ENCODE assay signal across 13 cellular contexts in genomic region chr5:167982-168660, GRCh38. TPM values are rescaled to one million over a fixed set of nuclear protein-coding genes. Genes with fewer than 3 reads are reported as not detected.
A peak's percentile ranks its signal among the peaks of the same experiment; 100 is the strongest.
DNase-seq lines count a peak whose midpoint lies in the region; ATAC-seq, FAIRE-seq and TF ChIP-seq lines count a peak whose summit lies in the region.
"Had no signal": no experiment of that assay in that cellular context is flagged by ENCODE, and none has a peak within 500 bp of the region (broad histone marks: within the 10 kb centered on the region; RNA-seq: fewer than 3 reads in every experiment).

No MANE protein-coding gene starts in this region.

- H3K79me2 ChIP-seq in K562 (ENCODE audit: control insufficient read depth, insufficient read depth, low read length) = no peaks in the 10 kb centered on the region
- no peaks in the 10 kb centered on the region for H3K79me2 ChIP-seq in MM.1S (ENCODE audit: low read length)

- no peak for TF ChIP-seq CTCF in HFFc6 (IDR thresholded peaks at IDR 0.05)
- no peak for TF ChIP-seq CTCF in K562 (IDR thresholded peaks at IDR 0.05 in 2 of 3, conservative IDR thresholded peaks at IDR 0.05 in 1 of 3; ENCODE audit: insufficient read depth in 2 of 3, low read depth in 1 of 3, low read length in 3 of 3)
- no peak for TF ChIP-seq CTCF in omental fat pad (IDR thresholded peaks at IDR 0.05)
- TF ChIP-seq CTCF in MM.1S (IDR thresholded peaks at IDR 0.05; ENCODE audit: low read length) = no peak

- H3K36me3 Mint-ChIP-seq in HFFc6 (ENCODE audit: low read depth) = no peaks in the 10 kb centered on the region; the same call in 1 of the 2 replicates
- H3K36me3 Mint-ChIP-seq: activated naive CD8-positive, alpha-beta T cell; naive B cell had no signal

- no peak overlapping the region for H3K27ac ChIP-seq in K562 (ENCODE audit: extremely low read depth, low read depth, low read length)
- no peak overlapping the region for H3K27ac ChIP-seq in MM.1S (ENCODE audit: low read length)
- H3K27ac ChIP-seq: KMS-11 had no signal

- H3K4me3 ChIP-seq in K562 = no peak overlapping the region
- H3K4me3 ChIP-seq in MM.1S (ENCODE audit: low read length) = no peak overlapping the region

- no peaks in the 10 kb centered on the region for H3K9me3 ChIP-seq in K562 (replicated peaks; ENCODE audit: control insufficient read depth, insufficient read depth, low read depth, low read length)
- no peaks in the 10 kb centered on the region for H3K9me3 ChIP-seq in MM.1S (replicated peaks; ENCODE audit: insufficient read depth, low read length)

- H3K9ac ChIP-seq in K562 (ENCODE audit: insufficient read depth in 1 of 2, low read depth in 2 of 2, low read length in 2 of 2) = no peak overlapping the region
- H3K9ac ChIP-seq in MM.1S (ENCODE audit: low read length) = no peak overlapping the region
- H3K9ac ChIP-seq: KMS-11 had no signal

- no peak for TF ChIP-seq EP300 in K562 (IDR thresholded peaks at IDR 0.05; ENCODE audit: low read length)

- no peaks in the 10 kb centered on the region; the same call in none of the 2 replicates for H3K27me3 Mint-ChIP-seq in HFFc6 (ENCODE audit: insufficient read depth)
- H3K27me3 Mint-ChIP-seq: activated naive CD8-positive, alpha-beta T cell; naive B cell had no signal

- peak overlapping the region; percentile 86 for H3K4me3 Mint-ChIP-seq in HFFc6
- H3K4me3 Mint-ChIP-seq: activated B cell treated with CpG ODN at 0.5 μM for 24 hours; activated naive CD8-positive, alpha-beta T cell; naive B cell had no signal

- BruUV-seq in K562 (replicated peaks; lab: Mats Ljungman, UMichigan) = no TSS peak

- POLR2A ChIA-PET in K562 (lab: Yijun Ruan, JAX) = interaction anchor here (0.6 to 1.2 kb wide), 2 partner anchors 8 to 59 kb away, joined by 3 read pairs; no protein-coding TSS in a partner anchor

- TF ChIP-seq RAD21 in K562 (CRISPR knock-in tag; conservative IDR thresholded peaks at IDR 0.05 in 1 of 2, IDR thresholded peaks at IDR 0.05 in 1 of 2) = no peak

- H3K9me2 ChIP-seq in MM.1S (replicated peaks; ENCODE audit: insufficient read depth, low read length) = no peaks in the 10 kb centered on the region

- peaks cover 0 to 22% of the 10 kb centered on the region in 2 experiments; a peak in 3 of 5 replicates for H3K4me1 ChIP-seq in K562 (replicated peaks in 1 of 2; ENCODE audit: control insufficient read depth in 2 of 2, insufficient read depth in 2 of 2, low read length in 2 of 2)
- no peaks in the 10 kb centered on the region for H3K4me1 ChIP-seq in MM.1S (ENCODE audit: low read length)

- CTCF ChIA-PET in K562 (lab: Yijun Ruan, JAX; ENCODE audit: low intra/inter-chr PET ratio) = no interaction called here

- H3K4me2 ChIP-seq in K562 (ENCODE audit: insufficient read depth, low read length) (no peak overlapping the region), MM.1S (ENCODE audit: low read depth, low read length) (no peak overlapping the region)
- H3K4me2 ChIP-seq: KMS-11 had no signal

- no peak for ATAC-seq in K562
- no peak for ATAC-seq in omental fat pad (ENCODE audit: low FRiP score)

- no peaks in the 10 kb centered on the region for H3F3A ChIP-seq in MM.1S (ENCODE audit: insufficient read depth, low read length)

- 2% methylated on average over 18 of the region's 18 CpGs for WGBS in K562 (ENCODE audit: insufficient coverage, low coverage, missing lambda C conversion rate)

- TF ChIP-seq POLR2A in K562 (conservative IDR thresholded peaks at IDR 0.05) (no peak), erythroblast (IDR thresholded peaks at IDR 0.05; ENCODE audit: low read length) (no peak)

- peak; percentile 93 for DNase-seq in AG08396 (ENCODE audit: low spot score)
- peak; percentile 97 for DNase-seq in HFFc6
- no peak for DNase-seq in K562 (ENCODE audit: extremely low read depth in 1 of 4, low spot score in 3 of 4)
- DNase-seq in mesenteric fat pad (ENCODE audit: low spot score) = peak; percentile 55
- DNase-seq in erythroblast (lab: John Stamatoyannopoulos, UW) = no peak
- DNase-seq in omental fat pad (ENCODE audit: low spot score) = no peak
- no peak for DNase-seq in COLO668 (lab: John Stamatoyannopoulos, UW; ENCODE audit: unreplicated experiment)
- DNase-seq in MM.1S = no peak
- DNase-seq: activated B cell treated with CpG ODN at 0.5 μM for 24 hours, naive B cell, NCI-H748 treated with DMSO at 0.1 percent for 48 hours had no signal

- H3K9me3 Mint-ChIP-seq in HFFc6 = no peaks in the 10 kb centered on the region
- H3K9me3 Mint-ChIP-seq: activated B cell treated with CpG ODN at 0.5 μM for 24 hours had no signal

- H3K36me3 ChIP-seq in K562 (ENCODE audit: control insufficient read depth, insufficient read depth, low read length) (no peaks in the 10 kb centered on the region), MM.1S (replicated peaks; ENCODE audit: insufficient read depth, low read length) (no peaks in the 10 kb centered on the region)

- peak; percentile 52 for FAIRE-seq in K562 (lab: Jason Lieb, UNC)

- no peak overlapping the region for H2AFZ ChIP-seq in K562 (ENCODE audit: low read depth, low read length)
- H2AFZ ChIP-seq in MM.1S (ENCODE audit: low read length) = no peak overlapping the region

- in situ Hi-C loops in K562 (cut with MboI) = no loop called here

- H4K20me1 ChIP-seq in K562 (replicated peaks; ENCODE audit: control insufficient read depth, insufficient read depth, low read length) (peaks cover 7% of the 10 kb centered on the region; the same call in 1 of the 2 replicates), MM.1S (ENCODE audit: insufficient read depth, low read length) (no peaks in the 10 kb centered on the region)

- H3K27ac Mint-ChIP-seq in HFFc6 = peak overlapping the region; percentile 99
- H3K27ac Mint-ChIP-seq: activated B cell treated with CpG ODN at 0.5 μM for 24 hours; activated naive CD8-positive, alpha-beta T cell had no signal

- peaks cover 40 to 67% of the 10 kb centered on the region in 2 experiments for H3K27me3 ChIP-seq in K562 (ENCODE audit: control insufficient read depth in 2 of 2, insufficient read depth in 2 of 2, low read length in 2 of 2)
- peaks cover 30% of the 10 kb centered on the region for H3K27me3 ChIP-seq in MM.1S (replicated peaks; ENCODE audit: insufficient read depth, low read length)

- peaks cover 4% of the 10 kb centered on the region for H3K9me1 ChIP-seq in K562 (ENCODE audit: control insufficient read depth, insufficient read depth, low read length)

- intact Hi-C loops in K562 (cut with micrococcal nuclease) = no loop called here

- H3K4me1 Mint-ChIP-seq in HFFc6 (ENCODE audit: low read depth) = peaks cover 34% of the 10 kb centered on the region
- H3K4me1 Mint-ChIP-seq: activated B cell treated with CpG ODN at 0.5 μM for 24 hours, naive B cell had no signal

RNA-seq across cellular contexts. Expression of gene LRRC14B, which starts 23.2 kb away (rescaled TPM):
- total RNA-seq in HFFc6 (2021; fragmentation: NEBNext Ultra II Directional; extraction: Animal tissue kit (Norgen Biotek cat#: 25700)) = not detected
- total RNA-seq in K562 (2011; cell fraction: chromatin; rRNA removed; ENCODE audit: low replicate concordance) = not detected in 2 replicates
- not detected in 2 replicates for total RNA-seq in K562 (2011; cell fraction: nucleolus; rRNA removed)
- not detected in 2 replicates for total RNA-seq in K562 (2011; cell fraction: nucleoplasm; rRNA removed)
- total RNA-seq in K562 (2014; rRNA removed) (not detected in 2 replicates), K562 (2014; rRNA removed; fragmentation: Illumina TruSeq; extraction: Trizol) (not detected in 2 replicates), K562 (2015; rRNA removed; fragmentation: Illumina TruSeq; extraction: Trizol) (not detected in 2 replicates), K562 (2021) (not detected in 2 replicates), mesenteric fat pad (not detected), omental fat pad (not detected)
- polyA plus RNA-seq in K562 (2011; rRNA removed) (not detected in 2 replicates), K562 (2014; fragmentation: Illumina TruSeq; extraction: Trizol) (not detected in 2 replicates), K562 (2014; fragmentation: Nextera tagmentation; extraction: Ambion mirVana) (not detected), K562 (2014; rRNA removed) (not detected in 2 replicates)
- not detected in 2 replicates for polyA plus RNA-seq in K562 (2011; cell fraction: cytosol; rRNA removed)
- not detected in 2 replicates for polyA plus RNA-seq in K562 (2011; cell fraction: nucleus; rRNA removed)
- not detected in 2 replicates for polyA plus RNA-seq in K562 (2012)
- not detected in 2 replicates for polyA minus RNA-seq in K562 (2011; rRNA and poly(A)+ RNA removed)
- not detected in 2 replicates for polyA minus RNA-seq in K562 (2011; cell fraction: cytosol; rRNA and poly(A)+ RNA removed)
- not detected in 2 replicates for polyA minus RNA-seq in K562 (2011; cell fraction: nucleus; rRNA and poly(A)+ RNA removed)
- total RNA-seq: activated B cell treated with CpG ODN at 0.5 μM for 24 hours had no signal

RNA-seq across cellular contexts. Expression of gene CCDC127, which starts 49.8 kb away (rescaled TPM):
- total RNA-seq in HFFc6 (2021; fragmentation: NEBNext Ultra II Directional; extraction: Animal tissue kit (Norgen Biotek cat#: 25700)) = 1 to 10 TPM; 4.5 to 6.6 (median 6.2) TPM
- total RNA-seq in K562 (2011; cell fraction: chromatin; rRNA removed; ENCODE audit: low replicate concordance) = 14.4 and 16.8 TPM in 2 replicates
- 9.2 and 9.5 TPM in 2 replicates for total RNA-seq in K562 (2011; cell fraction: nucleolus; rRNA removed)
- total RNA-seq in K562 (2011; cell fraction: nucleoplasm; rRNA removed) = 12.6 and 16.5 TPM in 2 replicates
- total RNA-seq in K562 (2014; rRNA removed) (3.1 and 3.8 TPM in 2 replicates), K562 (2014; rRNA removed; fragmentation: Illumina TruSeq; extraction: Trizol) (3.2 and 3.6 TPM in 2 replicates), K562 (2015; rRNA removed; fragmentation: Illumina TruSeq; extraction: Trizol) (3.2 and 3.8 TPM in 2 replicates), K562 (2021) (4.3 and 4.5 TPM in 2 replicates), mesenteric fat pad (6.5 TPM), omental fat pad (10 to 100 TPM in 1 of 4 donors, 1 to 10 TPM in 3; 4.7 to 10.6 (median 5.5) TPM)
- polyA plus RNA-seq in K562 (2011; rRNA removed) (3.0 and 4.1 TPM in 2 replicates), K562 (2014; fragmentation: Illumina TruSeq; extraction: Trizol) (2.7 and 2.9 TPM in 2 replicates), K562 (2014; fragmentation: Nextera tagmentation; extraction: Ambion mirVana) (1 to 10 TPM; 4.4 to 4.5 TPM), K562 (2014; rRNA removed) (2.8 and 4.2 TPM in 2 replicates)
- polyA plus RNA-seq in K562 (2011; cell fraction: cytosol; rRNA removed) = 2.8 and 3.1 TPM in 2 replicates
- 4.0 and 4.3 TPM in 2 replicates for polyA plus RNA-seq in K562 (2011; cell fraction: nucleus; rRNA removed)
- 3.4 and 4.8 TPM in 2 replicates for polyA plus RNA-seq in K562 (2012)
- polyA minus RNA-seq in K562 (2011; rRNA and poly(A)+ RNA removed) = 3.9 and 4.0 TPM in 2 replicates
- 1.1 and 3.1 TPM in 2 replicates for polyA minus RNA-seq in K562 (2011; cell fraction: cytosol; rRNA and poly(A)+ RNA removed)
- polyA minus RNA-seq in K562 (2011; cell fraction: nucleus; rRNA and poly(A)+ RNA removed) = 6.7 and 9.2 TPM in 2 replicates

RNA-seq across cellular contexts. Expression of gene SDHA, which starts 50.0 kb away (rescaled TPM):
- 100 to 1,000 TPM in 4 of 6 experiments, 10 to 100 TPM in 2; 92.5 to 114 (median 109) TPM for total RNA-seq in HFFc6 (2021; fragmentation: NEBNext Ultra II Directional; extraction: Animal tissue kit (Norgen Biotek cat#: 25700))
- total RNA-seq in K562 (2011; cell fraction: chromatin; rRNA removed; ENCODE audit: low replicate concordance) = 341 and 368 TPM in 2 replicates
- total RNA-seq in K562 (2011; cell fraction: nucleolus; rRNA removed) = 192 and 207 TPM in 2 replicates
- total RNA-seq in K562 (2011; cell fraction: nucleoplasm; rRNA removed) = 270 and 283 TPM in 2 replicates
- total RNA-seq in K562 (2014; rRNA removed) (103 and 146 TPM in 2 replicates), K562 (2014; rRNA removed; fragmentation: Illumina TruSeq; extraction: Trizol) (130 TPM in 2 replicates), K562 (2015; rRNA removed; fragmentation: Illumina TruSeq; extraction: Trizol) (113 and 115 TPM in 2 replicates), K562 (2021) (185 and 191 TPM in 2 replicates), mesenteric fat pad (112 TPM), omental fat pad (10 to 100 TPM; 76.5 to 92.8 (median 83.0) TPM)
- polyA plus RNA-seq in K562 (2011; rRNA removed) (130 and 203 TPM in 2 replicates), K562 (2014; fragmentation: Illumina TruSeq; extraction: Trizol) (146 and 152 TPM in 2 replicates), K562 (2014; fragmentation: Nextera tagmentation; extraction: Ambion mirVana) (100 to 1,000 TPM in 1 of 2 experiments, 10 to 100 TPM in 1; 82.9 to 136 TPM), K562 (2014; rRNA removed) (112 and 118 TPM in 2 replicates)
- 161 and 178 TPM in 2 replicates for polyA plus RNA-seq in K562 (2011; cell fraction: cytosol; rRNA removed)
- polyA plus RNA-seq in K562 (2011; cell fraction: nucleus; rRNA removed) = 237 and 251 TPM in 2 replicates
- polyA plus RNA-seq in K562 (2012) = 132 and 206 TPM in 2 replicates
- polyA minus RNA-seq in K562 (2011; rRNA and poly(A)+ RNA removed) = 238 and 274 TPM in 2 replicates
- polyA minus RNA-seq in K562 (2011; cell fraction: cytosol; rRNA and poly(A)+ RNA removed) = 120 and 160 TPM in 2 replicates
- 141 and 182 TPM in 2 replicates for polyA minus RNA-seq in K562 (2011; cell fraction: nucleus; rRNA and poly(A)+ RNA removed)

Comparison
In these comparisons a context has a peak if more than half of its experiments do, and no peak if none do; other contexts are left out.
1. DNase-seq: peak in AG08396 (single experiment), HFFc6 (single experiment) and mesenteric fat pad (single experiment); none in K562 (0 of 4), erythroblast (0 of 2), omental fat pad (single experiment), COLO668 (single experiment) and MM.1S (single experiment).